1 cellular context compared by ENCODE assay signal in the genomic region with DNA sequence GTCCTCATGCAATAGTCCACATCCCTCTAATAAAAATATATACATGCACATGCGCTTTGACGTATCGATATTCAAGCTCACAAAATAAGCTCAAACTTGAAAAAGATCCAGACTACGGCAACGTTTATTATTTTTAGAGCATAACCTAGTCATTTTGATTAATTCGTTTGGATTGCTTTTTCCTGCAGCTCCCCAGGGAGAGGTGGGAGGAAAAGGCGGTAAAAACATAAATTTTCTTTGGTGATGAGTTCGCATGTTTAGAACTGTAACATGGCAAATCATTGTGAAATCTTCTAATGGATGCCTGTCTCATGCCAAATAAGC.
TF ChIP-seq lines count a peak whose summit lies in the region.

No MANE protein-coding gene starts in this region.

TF ChIP-seq in A549, 52 proteins besides CTCF, POLR2A, EP300 and RAD21 (continued from another document):
- TF ChIP-seq, protein P1, sequence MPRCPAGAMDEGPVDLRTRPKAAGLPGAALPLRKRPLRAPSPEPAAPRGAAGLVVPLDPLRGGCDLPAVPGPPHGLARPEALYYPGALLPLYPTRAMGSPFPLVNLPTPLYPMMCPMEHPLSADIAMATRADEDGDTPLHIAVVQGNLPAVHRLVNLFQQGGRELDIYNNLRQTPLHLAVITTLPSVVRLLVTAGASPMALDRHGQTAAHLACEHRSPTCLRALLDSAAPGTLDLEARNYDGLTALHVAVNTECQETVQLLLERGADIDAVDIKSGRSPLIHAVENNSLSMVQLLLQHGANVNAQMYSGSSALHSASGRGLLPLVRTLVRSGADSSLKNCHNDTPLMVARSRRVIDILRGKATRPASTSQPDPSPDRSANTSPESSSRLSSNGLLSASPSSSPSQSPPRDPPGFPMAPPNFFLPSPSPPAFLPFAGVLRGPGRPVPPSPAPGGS (IDR thresholded peaks at IDR 0.05): no peak
- no peak for TF ChIP-seq RNF2 (IDR thresholded peaks at IDR 0.05; ENCODE audit: borderline replicate concordance, low read depth)
- no peak for TF ChIP-seq JUN (IDR thresholded peaks at IDR 0.05)
- TF ChIP-seq GATA3 (IDR thresholded peaks at IDR 0.05; ENCODE audit: borderline replicate concordance): no peak
- TF ChIP-seq REST (IDR thresholded peaks at IDR 0.05): no peak
- TF ChIP-seq TFCP2L1 (CRISPR knock-in tag; IDR thresholded peaks at IDR 0.05): no peak
- TF ChIP-seq, protein P2, sequence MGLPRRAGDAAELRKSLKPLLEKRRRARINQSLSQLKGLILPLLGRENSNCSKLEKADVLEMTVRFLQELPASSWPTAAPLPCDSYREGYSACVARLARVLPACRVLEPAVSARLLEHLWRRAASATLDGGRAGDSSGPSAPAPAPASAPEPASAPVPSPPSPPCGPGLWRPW (IDR thresholded peaks at IDR 0.05): no peak
- no peak for TF ChIP-seq ZNF302 (CRISPR knock-in tag; IDR thresholded peaks at IDR 0.05)
- no peak for TF ChIP-seq ZFP36 (IDR thresholded peaks at IDR 0.05; ENCODE audit: borderline replicate concordance, partially characterized antibody)
- TF ChIP-seq FOXS1 (CRISPR knock-in tag; IDR thresholded peaks at IDR 0.05): no peak
TF ChIP-seq in A549: peak in this region for 0.
